14 cellular contexts compared by ENCODE assay signal in the genomic region with DNA sequence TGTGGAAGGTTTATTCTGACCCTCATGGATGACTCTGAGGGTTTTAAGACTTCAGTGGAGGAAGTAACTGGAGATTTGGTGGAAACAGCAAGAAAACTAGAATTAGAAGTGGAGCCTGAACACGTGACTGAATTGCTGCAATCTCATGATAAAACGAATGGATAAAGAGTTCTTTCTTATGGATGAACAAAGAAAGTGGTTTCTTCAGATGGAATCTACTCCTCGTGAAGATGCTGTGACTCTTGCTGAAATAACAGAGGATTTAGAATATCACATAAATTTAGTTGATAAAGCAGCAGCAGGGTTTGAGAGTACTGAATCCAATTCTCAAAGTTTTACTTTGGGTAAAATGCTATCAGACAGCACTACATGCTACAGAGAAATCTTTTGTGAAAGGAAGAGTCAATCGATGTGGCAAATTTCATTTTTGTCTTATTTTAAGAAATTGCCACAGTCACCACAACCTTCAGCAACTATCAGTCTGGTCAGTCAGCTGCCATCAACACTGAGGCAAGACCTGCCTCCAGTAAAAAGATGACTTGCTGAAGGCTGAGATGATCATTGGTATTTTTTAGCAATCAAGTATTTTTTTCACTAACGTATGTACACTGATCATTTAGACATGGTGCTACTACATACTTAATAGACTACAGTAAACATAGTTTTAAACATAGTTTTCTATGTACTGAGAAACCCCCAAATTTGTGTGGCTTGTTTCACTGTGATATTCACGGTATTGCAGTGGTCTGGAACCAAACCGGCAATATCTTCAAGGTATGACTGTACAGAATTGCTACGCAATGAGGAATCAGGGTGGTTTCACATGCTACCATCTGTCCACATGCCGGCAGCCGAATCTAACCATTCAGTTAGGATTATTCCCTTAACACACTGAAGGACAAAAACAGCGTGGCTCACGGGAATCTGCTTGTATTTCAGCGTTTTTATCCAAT.
DNase-seq lines count a peak whose midpoint lies in the region; ATAC-seq and TF ChIP-seq lines count a peak whose summit lies in the region.
"Had no signal": no experiment of that assay in that cellular context is flagged by ENCODE, and none has a peak within 500 bp of the region (broad histone marks: within the 10 kb centered on the region; RNA-seq: fewer than 3 reads in every experiment).

No MANE protein-coding gene starts in this region.

- POLR2A ChIA-PET in activated CD8-positive, alpha-beta T cell treated with anti-CD3 and anti-CD28 coated beads for 36 hours (lab: Charles Lee) = no interaction called here

- CTCF ChIA-PET in activated CD8-positive, alpha-beta T cell treated with anti-CD3 and anti-CD28 coated beads for 36 hours (lab: Charles Lee) = interaction anchor here (0.8 kb wide), 1 partner anchor 17 kb away, joined by 3 read pairs; no protein-coding TSS in a partner anchor

- peaks cover 8% of the 10 kb centered on the region for H3K36me3 Mint-ChIP-seq in activated CD8-positive, alpha-beta T cell treated with anti-CD3 and anti-CD28 coated beads for 36 hours (ENCODE audit: low read depth)
- H3K36me3 Mint-ChIP-seq: WTC11 had no signal

- H3K36me3 ChIP-seq in MG63 = no peaks in the 10 kb centered on the region; the same call in none of the 2 replicates

- H3K9me3 ChIP-seq in MG63 = no peaks in the 10 kb centered on the region
- H3K9me3 ChIP-seq: A549, tibial artery had no signal

- ATAC-seq in GM19025 (IDR thresholded peaks at IDR 0.05; ENCODE audit: low read depth, unreplicated experiment) (peak; percentile 95), HG02610 (IDR thresholded peaks at IDR 0.05; ENCODE audit: unreplicated experiment) (peak; percentile 93), HG03432 (IDR thresholded peaks at IDR 0.05; ENCODE audit: unreplicated experiment) (peak; percentile 95)
- ATAC-seq in activated CD8-positive, alpha-beta T cell treated with anti-CD3 and anti-CD28 coated beads for 36 hours = no peak
- ATAC-seq: A549, WTC11 had no signal

- H3K27me3 ChIP-seq in MG63 = no peaks in the 10 kb centered on the region
- H3K27me3 ChIP-seq: tibial artery had no signal

- H3K4me1 Mint-ChIP-seq in activated CD8-positive, alpha-beta T cell treated with anti-CD3 and anti-CD28 coated beads for 36 hours (ENCODE audit: low read depth) = peaks cover 4% of the 10 kb centered on the region
- H3K4me1 Mint-ChIP-seq: WTC11 had no signal

- H3K27ac Mint-ChIP-seq in activated CD8-positive, alpha-beta T cell treated with anti-CD3 and anti-CD28 coated beads for 36 hours = no peak overlapping the region
- H3K27ac Mint-ChIP-seq: WTC11 had no signal

- no peak overlapping the region for H3K4me3 Mint-ChIP-seq in activated CD8-positive, alpha-beta T cell treated with anti-CD3 and anti-CD28 coated beads for 36 hours
- H3K4me3 Mint-ChIP-seq: WTC11 had no signal

- H3K9me3 Mint-ChIP-seq in activated CD8-positive, alpha-beta T cell treated with anti-CD3 and anti-CD28 coated beads for 36 hours = no peaks in the 10 kb centered on the region

- no peak overlapping the region for H3K4me3 ChIP-seq in MG63
- H3K4me3 ChIP-seq: A549, lung, tibial artery had no signal

- no peaks in the 10 kb centered on the region for H3K27me3 Mint-ChIP-seq in activated CD8-positive, alpha-beta T cell treated with anti-CD3 and anti-CD28 coated beads for 36 hours

- no peak for TF ChIP-seq CTCF in activated CD8-positive, alpha-beta T cell treated with anti-CD3 and anti-CD28 coated beads for 36 hours (IDR thresholded peaks at IDR 0.05)

- intact Hi-C loops in activated CD8-positive, alpha-beta T cell treated with anti-CD3 and anti-CD28 coated beads for 36 hours (cut with micrococcal nuclease) = no loop called here

- peak; percentile 19 for DNase-seq in COLO829 (ENCODE audit: low spot score)
- DNase-seq in iPS-NIHi11 (ENCODE audit: low spot score) = no peak
- no peak for DNase-seq in activated CD8-positive, alpha-beta T cell treated with anti-CD3 and anti-CD28 coated beads for 36 hours
- DNase-seq in DMS53 treated with DMSO at 0.1 percent for 48 hours (lab: John Stamatoyannopoulos, UW; ENCODE audit: unreplicated experiment) = no peak
- DNase-seq in MG63 = no peak
- DNase-seq: cortex of kidney, NCI-H1417, tibial artery had no signal
